Comparison of ENCODE assay signal across 12 cellular contexts in genomic region chr3:11513817-11514135, GRCh38.
DNase-seq lines count a peak whose midpoint lies in the region; ATAC-seq, FAIRE-seq and TF ChIP-seq lines count a peak whose summit lies in the region.
"Had no signal": no experiment of that assay in that cellular context is flagged by ENCODE, and none has a peak within 500 bp of the region (broad histone marks: within the 10 kb centered on the region; RNA-seq: fewer than 3 reads in every experiment).

No MANE protein-coding gene starts in this region.

- FAIRE-seq in kidney (lab: Jason Lieb, UNC): no peak
- FAIRE-seq: islet of Langerhans had no signal

- intact Hi-C loops in kidney (cut with DNase I): no loop called here

- peaks cover 0 to 4% (median 0%) of the 10 kb centered on the region in 5 experiments for H3K9me3 Mint-ChIP-seq in brain
- H3K9me3 Mint-ChIP-seq in effector memory CD8-positive, alpha-beta T cell: no peaks in the 10 kb centered on the region
- H3K9me3 Mint-ChIP-seq: activated naive CD8-positive, alpha-beta T cell treated with anti-CD3 and anti-CD28 coated beads, Interleukin-2, amount 10 ng/mL, durations not matched to agents 7 days and 5 days; naive thymus-derived CD8-positive, alpha-beta T cell had no signal

- no peak overlapping the region for H2AFZ ChIP-seq in smooth muscle cell (ENCODE audit: low read depth)

- H3K27me3 ChIP-seq in smooth muscle cell (ENCODE audit: low read depth): no peaks in the 10 kb centered on the region
- no peaks in the 10 kb centered on the region for H3K27me3 ChIP-seq in WERI-Rb-1 (ENCODE audit: insufficient read depth, low read depth, severe bottlenecking)

- H3K27ac ChIP-seq in kidney (ENCODE audit: low read depth in 2 of 2, low read length in 2 of 2) (peak overlapping the region; percentile 29 to 41), smooth muscle cell (ENCODE audit: low read depth) (peak overlapping the region; percentile 86), WERI-Rb-1 (no peak overlapping the region)

- peak overlapping the region; percentile 22 for H3K4me2 ChIP-seq in smooth muscle cell

- H3K36me3 ChIP-seq in kidney (ENCODE audit: control insufficient read depth in 1 of 2, insufficient read depth in 2 of 2, low read length in 2 of 2): no peaks in the 10 kb centered on the region
- H3K36me3 ChIP-seq in smooth muscle cell (ENCODE audit: low read depth): no peaks in the 10 kb centered on the region
- no peaks in the 10 kb centered on the region for H3K36me3 ChIP-seq in WERI-Rb-1

- H3F3A ChIP-seq in smooth muscle cell (ENCODE audit: low read depth): peaks cover 28% of the 10 kb centered on the region

- TF ChIP-seq CTCF in brain (conservative IDR thresholded peaks at IDR 0.05) (no peak), kidney (IDR thresholded peaks at IDR 0.05; ENCODE audit: borderline replicate concordance, extremely low read depth, insufficient read depth) (no peak), smooth muscle cell (IDR thresholded peaks at IDR 0.05; ENCODE audit: borderline replicate concordance, insufficient read depth, poor library complexity, severe bottlenecking) (no peak), WERI-Rb-1 (IDR thresholded peaks at IDR 0.05; ENCODE audit: low read depth, low read length) (no peak)

- 73% methylated on average over 2 of the region's 3 CpGs for WGBS in smooth muscle cell (ENCODE audit: low lambda C conversion rate)

- H3K9ac ChIP-seq in kidney (ENCODE audit: low read length in 2 of 2) (no peak overlapping the region), smooth muscle cell (ENCODE audit: low read depth) (peak overlapping the region; percentile 13)

- peaks cover 0 to 4% of the 10 kb centered on the region in 2 donors for H3K4me1 ChIP-seq in kidney (ENCODE audit: control insufficient read depth in 1 of 2, insufficient read depth in 1 of 2, low read depth in 1 of 2, low read length in 2 of 2)
- H3K4me1 ChIP-seq in smooth muscle cell (ENCODE audit: low read depth): peaks cover 26% of the 10 kb centered on the region

- no peaks in the 10 kb centered on the region for H4K20me1 ChIP-seq in smooth muscle cell (ENCODE audit: low read depth)

- H3K79me2 ChIP-seq in smooth muscle cell (ENCODE audit: low read depth): no peaks in the 10 kb centered on the region

- H3K27me3 Mint-ChIP-seq in brain: no peaks in the 10 kb centered on the region
- H3K27me3 Mint-ChIP-seq in effector memory CD8-positive, alpha-beta T cell: no peaks in the 10 kb centered on the region
- H3K27me3 Mint-ChIP-seq: activated naive CD8-positive, alpha-beta T cell treated with anti-CD3 and anti-CD28 coated beads, Interleukin-2, amount 10 ng/mL, durations not matched to agents 7 days and 5 days; naive thymus-derived CD8-positive, alpha-beta T cell had no signal

- ATAC-seq in effector memory CD8-positive, alpha-beta T cell (replicated peaks): no peak
- ATAC-seq: naive thymus-derived CD8-positive, alpha-beta T cell had no signal

- H3K4me1 Mint-ChIP-seq in brain: peaks cover 46% of the 10 kb centered on the region
- H3K4me1 Mint-ChIP-seq in effector memory CD8-positive, alpha-beta T cell (ENCODE audit: low read depth in 2 of 2): peaks cover 4 to 14% of the 10 kb centered on the region in 2 donors

- no peaks in the 10 kb centered on the region for H3K9me3 ChIP-seq in kidney (ENCODE audit: control insufficient read depth in 1 of 2, low read length in 2 of 2)
- H3K9me3 ChIP-seq in smooth muscle cell (replicated peaks; ENCODE audit: low read depth): no peaks in the 10 kb centered on the region
- no peaks in the 10 kb centered on the region for H3K9me3 ChIP-seq in WERI-Rb-1 (ENCODE audit: severe bottlenecking)

- H3K4me3 ChIP-seq in kidney (ENCODE audit: low read length in 2 of 2) (no peak overlapping the region), smooth muscle cell (no peak overlapping the region), WERI-Rb-1 (ENCODE audit: low read depth, low read length) (no peak overlapping the region)

- peak overlapping the region in 3 of 5 experiments; percentile 70 to 93 (median 85) for H3K27ac Mint-ChIP-seq in brain
- H3K27ac Mint-ChIP-seq in effector memory CD8-positive, alpha-beta T cell: no peak overlapping the region
- H3K27ac Mint-ChIP-seq: activated naive CD8-positive, alpha-beta T cell treated with anti-CD3 and anti-CD28 coated beads, Interleukin-2, amount 10 ng/mL, durations not matched to agents 7 days and 5 days had no signal

- no peaks in the 10 kb centered on the region for H3K36me3 Mint-ChIP-seq in brain
- peaks cover 4% of the 10 kb centered on the region for H3K36me3 Mint-ChIP-seq in effector memory CD8-positive, alpha-beta T cell (ENCODE audit: insufficient read depth)

- peak overlapping the region in 1 of 5 experiments; percentile 24 for H3K4me3 Mint-ChIP-seq in brain
- no peak overlapping the region for H3K4me3 Mint-ChIP-seq in effector memory CD8-positive, alpha-beta T cell
- H3K4me3 Mint-ChIP-seq: activated naive CD8-positive, alpha-beta T cell treated with anti-CD3 and anti-CD28 coated beads, Interleukin-2, amount 10 ng/mL, durations not matched to agents 7 days and 5 days; naive thymus-derived CD8-positive, alpha-beta T cell had no signal

- peak; percentile 14 for DNase-seq in DMS79 (lab: John Stamatoyannopoulos, UW)
- no peak for DNase-seq in kidney
- DNase-seq in smooth muscle cell (lab: John Stamatoyannopoulos, UW; ENCODE audit: unreplicated experiment): no peak
- no peak for DNase-seq in NCI-H345 treated with DMSO at 0.1 percent for 48 hours (lab: John Stamatoyannopoulos, UW; ENCODE audit: unreplicated experiment)
- DNase-seq in effector memory CD8-positive, alpha-beta T cell: no peak
- no peak for DNase-seq in WERI-Rb-1
- DNase-seq in LoVo (ENCODE audit: low spot score): no peak
- DNase-seq: activated naive CD8-positive, alpha-beta T cell treated with anti-CD3 and anti-CD28 coated beads, Interleukin-2, amount 10 ng/mL, durations not matched to agents 7 days and 5 days; DMS 273 treated with DMSO at 0.1 percent for 48 hours; naive thymus-derived CD8-positive, alpha-beta T cell had no signal

Comparison
In these comparisons a context has a peak if more than half of its experiments do, and no peak if none do; other contexts are left out.
1. H3K27ac Mint-ChIP-seq: peak in brain (3 of 5); none in effector memory CD8-positive, alpha-beta T cell (0 of 2).